22 cellular contexts compared by ENCODE assay signal in the genomic region with DNA sequence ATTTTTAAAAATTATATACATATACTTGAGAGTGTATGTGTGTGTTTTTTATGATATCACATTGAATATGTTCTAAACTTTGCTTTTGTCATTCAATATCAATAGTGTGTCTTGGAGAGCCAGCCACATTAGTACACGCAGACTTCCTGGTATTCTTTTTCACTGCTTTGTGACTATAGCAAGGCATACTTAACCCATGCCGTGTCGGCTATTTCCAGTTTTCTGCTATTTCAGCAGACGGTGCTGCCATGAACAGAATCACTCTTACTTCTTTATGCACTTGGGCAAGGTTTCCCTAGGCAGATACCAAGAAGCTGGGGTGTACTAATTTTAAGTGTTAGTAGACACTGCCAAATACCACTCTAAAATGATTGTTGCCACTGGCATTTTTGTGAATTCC.
"Had no signal": no experiment of that assay in that cellular context is flagged by ENCODE, and none has a peak within 500 bp of the region (broad histone marks: within the 10 kb centered on the region; RNA-seq: fewer than 3 reads in every experiment).

No MANE protein-coding gene starts in this region.

- H3K4me3 ChIP-seq: K562, SJSA1, SK-N-MC had no signal

- H3K9ac ChIP-seq: KMS-11 had no signal

- DNase-seq: Kasumi-1, MM.1S, NCI-H1092 treated with DMSO at 0.1 percent for 48 hours, NCI-H1436, NCI-H187, NCI-H2029, NCI-H2081 treated with DMSO at 0.1 percent for 48 hours, NCI-H2171, NCI-H226, NCI-H446, NCI-H510A, NCI-H524 treated with DMSO at 0.1 percent for 48 hours, NCI-H69, NCI-H774, Right ventricle myocardium superior, RPMI8226, SIG-M5 had no signal

- ATAC-seq: K562 had no signal

- H3K4me2 ChIP-seq: KMS-11 had no signal

- H3K27ac ChIP-seq: HL-60, KMS-11, SJSA1, SK-N-MC had no signal

- H3K9me3 ChIP-seq: SJSA1 had no signal

- H3K27me3 ChIP-seq: SJSA1 had no signal
